In the genomic region with DNA sequence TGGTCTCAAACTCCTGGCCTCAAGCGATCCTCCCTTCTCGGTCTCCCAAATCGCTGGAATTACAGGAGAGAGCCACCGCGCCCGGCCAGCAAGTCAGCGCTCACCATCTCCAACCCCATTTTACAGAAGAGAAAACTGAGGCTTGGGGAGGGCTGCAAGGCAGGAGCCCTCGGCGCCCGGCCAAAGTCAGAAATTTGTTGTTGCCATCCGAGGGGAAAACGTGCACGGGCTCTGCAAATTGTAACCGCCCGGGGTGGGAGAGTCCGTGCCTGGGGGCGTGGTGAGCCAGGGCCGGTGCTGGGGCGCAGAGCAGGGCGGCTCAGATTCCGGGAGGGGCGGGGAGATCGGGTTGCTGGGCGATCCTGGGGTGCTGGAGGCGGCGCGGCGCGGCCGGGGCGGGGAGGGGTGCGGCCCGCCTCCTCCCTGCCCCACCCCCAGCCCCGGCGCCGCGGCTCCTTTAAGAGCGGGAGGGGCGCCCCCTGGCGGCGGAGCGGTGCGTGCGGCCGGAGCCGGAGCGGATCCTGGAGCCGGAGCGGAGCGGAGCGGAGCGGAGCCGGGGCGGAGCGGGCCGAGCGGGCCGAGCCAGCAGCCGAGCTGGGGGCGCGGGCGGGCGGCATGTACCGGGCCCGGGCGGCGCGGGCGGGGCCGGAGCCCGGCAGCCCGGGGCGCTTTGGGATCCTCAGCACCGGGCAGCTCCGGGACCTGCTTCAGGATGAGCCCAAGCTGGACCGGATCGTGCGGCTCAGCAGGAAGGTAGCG, we compare ENCODE assay signal across 8 cellular contexts. TPM values are rescaled to one million over a fixed set of nuclear protein-coding genes. Genes with fewer than 3 reads are reported as not detected.
DNase-seq lines count a peak whose midpoint lies in the region; ATAC-seq, FAIRE-seq and TF ChIP-seq lines count a peak whose summit lies in the region.

A gene with protein sequence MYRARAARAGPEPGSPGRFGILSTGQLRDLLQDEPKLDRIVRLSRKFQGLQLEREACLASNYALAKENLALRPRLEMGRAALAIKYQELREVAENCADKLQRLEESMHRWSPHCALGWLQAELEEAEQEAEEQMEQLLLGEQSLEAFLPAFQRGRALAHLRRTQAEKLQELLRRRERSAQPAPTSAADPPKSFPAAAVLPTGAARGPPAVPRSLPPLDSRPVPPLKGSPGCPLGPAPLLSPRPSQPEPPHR (plus strand): TSS at position 488 of the 759 bp plus-strand sequence. CDS start 128 bp downstream, at position 616.

- peaks cover 8% of the 10 kb centered on the region for H3K4me1 Mint-ChIP-seq in central memory CD8-positive, alpha-beta T cell

- no peaks in the 10 kb centered on the region for H3K27me3 ChIP-seq in kidney epithelial cell (ENCODE audit: control insufficient read depth, insufficient read depth, low read length)

- H3K4me3 ChIP-seq in A549 (peak within 1 kb of the TSS; percentile 90), kidney epithelial cell (ENCODE audit: low read depth, low read length) (peak within 1 kb of the TSS; percentile 62)

- peaks cover 7% of the 10 kb centered on the region for H3K9me3 ChIP-seq in A549

- H3K27ac Mint-ChIP-seq in central memory CD8-positive, alpha-beta T cell (ENCODE audit: low read depth), result peak within 1 kb of the TSS; percentile 72

- TF ChIP-seq POLR2A in A549 (IDR thresholded peaks at IDR 0.05; ENCODE audit: low read length), result no peak

- peak; percentile 82 to 91 for ATAC-seq in A549
- peak; percentile 93 for ATAC-seq in GM18511 (IDR thresholded peaks at IDR 0.05; ENCODE audit: unreplicated experiment)
- ATAC-seq in HG03064 (IDR thresholded peaks at IDR 0.05; ENCODE audit: low read depth, unreplicated experiment), result peak; percentile 88
- ATAC-seq in central memory CD8-positive, alpha-beta T cell (replicated peaks; ENCODE audit: extremely low read depth, poor library complexity, severe bottlenecking), result peak; percentile 90

- H3K27ac ChIP-seq in A549, result peak within 1 kb of the TSS; percentile 95

- peaks cover 37% of the 10 kb centered on the region for H3K27me3 Mint-ChIP-seq in central memory CD8-positive, alpha-beta T cell

- WGBS in A549 (ENCODE audit: missing lambda C conversion rate), result 4% methylated on average over 13 of the region's 79 CpGs

- TF ChIP-seq EP300 in A549 (IDR thresholded peaks at IDR 0.05), result no peak

- peak; percentile 71 to 94 for TF ChIP-seq RAD21 in A549 (conservative IDR thresholded peaks at IDR 0.05 in 1 of 2, IDR thresholded peaks at IDR 0.05 in 1 of 2)

- no peak for FAIRE-seq in A549 (lab: Jason Lieb, UNC)

- H3K4me1 ChIP-seq in A549, result peaks cover 18% of the 10 kb centered on the region; the same call in 2 of the 3 replicates

- peaks cover 3% of the 10 kb centered on the region for H3K36me3 Mint-ChIP-seq in central memory CD8-positive, alpha-beta T cell (ENCODE audit: insufficient read depth)

- H3K4me2 ChIP-seq in A549, result peak within 1 kb of the TSS; percentile 95

- POLR2A ChIA-PET in A549 (lab: Yijun Ruan, JAX), result interaction anchor here (1.0 kb wide), 1 partner anchor 55 kb away, joined by 5 read pairs; no protein-coding TSS in a partner anchor

- CTCF ChIA-PET in A549 (lab: Yijun Ruan, JAX), result interaction anchor here (0.6 to 9.1 kb wide), 42 partner anchors 9 to 129 kb away, joined by 3 to 86 read pairs (median 5); a partner anchor contains a TSS

- peak; percentile 85 to 89 for DNase-seq in A549 (ENCODE audit: low read depth in 1 of 2, low spot score in 1 of 2)
- DNase-seq in NCI-H2171 treated with DMSO at 0.1 percent for 48 hours (lab: John Stamatoyannopoulos, UW), result peak; percentile 85
- peak; percentile 88 for DNase-seq in activated CD4-positive, CD25-positive, alpha-beta regulatory T cell treated with anti-CD3 and anti-CD28 coated beads, Interleukin-2, amount 50 U/mL, for 16 hours (ENCODE audit: low read depth, low spot score)
- peak; percentile 86 to 92 for DNase-seq in central memory CD8-positive, alpha-beta T cell (ENCODE audit: low spot score in 2 of 2)
- peak; percentile 14 for DNase-seq in kidney epithelial cell (ENCODE audit: low read depth)
- DNase-seq in stimulated activated CD4-positive, alpha-beta T cell treated with anti-CD3 and anti-CD28 coated beads, Interleukin-15, amount 100 ng/mL, for 24 hours, result peak; percentile 94

- peak within 1 kb of the TSS; percentile 80 for H3K4me3 Mint-ChIP-seq in central memory CD8-positive, alpha-beta T cell

- no peaks in the 10 kb centered on the region for H3K9me3 Mint-ChIP-seq in central memory CD8-positive, alpha-beta T cell

- TF ChIP-seq CTCF in A549 (IDR thresholded peaks at IDR 0.05) (peak; percentile 97), kidney epithelial cell (IDR thresholded peaks at IDR 0.05; ENCODE audit: insufficient read depth, low read length, poor library complexity, severe bottlenecking) (peak; percentile 34)

- no peaks in the 10 kb centered on the region for H3K36me3 ChIP-seq in kidney epithelial cell (ENCODE audit: control insufficient read depth, insufficient read depth, low read length)

TF ChIP-seq in A549, 52 proteins besides CTCF, POLR2A, EP300 and RAD21 (continues in another document):
- TF ChIP-seq GATA3 (IDR thresholded peaks at IDR 0.05; ENCODE audit: borderline replicate concordance) (no peak; the same call in 1 of the 2 replicates), NFE2L2 (conservative IDR thresholded peaks at IDR 0.05; ENCODE audit: low read length) (no peak), HEYL (CRISPR knock-in tag; IDR thresholded peaks at IDR 0.05) (no peak), ZFP36 (IDR thresholded peaks at IDR 0.05; ENCODE audit: borderline replicate concordance, partially characterized antibody) (peak; percentile 56), HOXB13 (CRISPR knock-in tag; IDR thresholded peaks at IDR 0.05; ENCODE audit: low read depth) (no peak), CHD2 (IDR thresholded peaks at IDR 0.05; ENCODE audit: low read length, partially characterized antibody) (no peak), HOXB5 (CRISPR knock-in tag; IDR thresholded peaks at IDR 0.05) (no peak), MAFK (IDR thresholded peaks at IDR 0.05; ENCODE audit: partially characterized antibody) (no peak), RNF2 (IDR thresholded peaks at IDR 0.05; ENCODE audit: borderline replicate concordance, low read depth) (no peak), EHMT2 (IDR thresholded peaks at IDR 0.05; ENCODE audit: low read depth) (no peak), RFX5 (IDR thresholded peaks at IDR 0.05) (no peak), RARB (CRISPR knock-in tag; IDR thresholded peaks at IDR 0.05) (no peak), MAZ (IDR thresholded peaks at IDR 0.05; ENCODE audit: borderline replicate concordance, low read depth, low read length) (no peak), BHLHE40 (IDR thresholded peaks at IDR 0.05; ENCODE audit: low read depth, low read length) (no peak), MYC (IDR thresholded peaks at IDR 0.05; ENCODE audit: borderline replicate concordance, low read length) (no peak), HOXA7 (CRISPR knock-in tag; IDR thresholded peaks at IDR 0.05) (no peak)
- TF ChIP-seq, protein P1, sequence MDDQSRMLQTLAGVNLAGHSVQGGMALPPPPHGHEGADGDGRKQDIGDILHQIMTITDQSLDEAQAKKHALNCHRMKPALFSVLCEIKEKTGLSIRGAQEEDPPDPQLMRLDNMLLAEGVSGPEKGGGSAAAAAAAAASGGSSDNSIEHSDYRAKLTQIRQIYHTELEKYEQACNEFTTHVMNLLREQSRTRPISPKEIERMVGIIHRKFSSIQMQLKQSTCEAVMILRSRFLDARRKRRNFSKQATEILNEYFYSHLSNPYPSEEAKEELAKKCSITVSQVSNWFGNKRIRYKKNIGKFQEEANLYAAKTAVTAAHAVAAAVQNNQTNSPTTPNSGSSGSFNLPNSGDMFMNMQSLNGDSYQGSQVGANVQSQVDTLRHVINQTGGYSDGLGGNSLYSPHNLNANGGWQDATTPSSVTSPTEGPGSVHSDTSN (IDR thresholded peaks at IDR 0.05), result no peak
- TF ChIP-seq, protein P2, sequence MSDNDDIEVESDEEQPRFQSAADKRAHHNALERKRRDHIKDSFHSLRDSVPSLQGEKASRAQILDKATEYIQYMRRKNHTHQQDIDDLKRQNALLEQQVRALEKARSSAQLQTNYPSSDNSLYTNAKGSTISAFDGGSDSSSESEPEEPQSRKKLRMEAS (IDR thresholded peaks at IDR 0.05), result peak; percentile 50; the same call in 1 of the 2 replicates
- TF ChIP-seq, protein P3, sequence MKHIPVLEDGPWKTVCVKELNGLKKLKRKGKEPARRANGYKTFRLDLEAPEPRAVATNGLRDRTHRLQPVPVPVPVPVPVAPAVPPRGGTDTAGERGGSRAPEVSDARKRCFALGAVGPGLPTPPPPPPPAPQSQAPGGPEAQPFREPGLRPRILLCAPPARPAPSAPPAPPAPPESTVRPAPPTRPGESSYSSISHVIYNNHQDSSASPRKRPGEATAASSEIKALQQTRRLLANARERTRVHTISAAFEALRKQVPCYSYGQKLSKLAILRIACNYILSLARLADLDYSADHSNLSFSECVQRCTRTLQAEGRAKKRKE (CRISPR knock-in tag; IDR thresholded peaks at IDR 0.05; ENCODE audit: low read depth), result no peak

RNA-seq across cellular contexts. Expression of the gene that starts here (rescaled TPM):
- polyA plus RNA-seq in A549 (2011; rRNA removed) (3.3 and 3.8 TPM in 2 replicates), A549 (2017; fragmentation: RNase III; extraction: RNeasy Plus Mini Kit Qiagen cat#74134 plus additional on column Dnase treatment) (2.2 to 2.9 TPM (median 2.6 TPM) in 3 replicates)
- polyA plus RNA-seq in A549 (2012; cell fraction: cytosol; rRNA removed), result 3.2 and 4.5 TPM in 2 replicates
- 3.2 and 3.6 TPM in 2 replicates for polyA plus RNA-seq in A549 (2012; cell fraction: nucleus; rRNA removed)
- 2.1 and 3.3 TPM in 2 replicates for polyA minus RNA-seq in A549 (2011; rRNA and poly(A)+ RNA removed)
- total RNA-seq in kidney epithelial cell, result 9.0 and 12.2 TPM in 2 replicates

Comparison
In these comparisons a context has a peak if more than half of its experiments do, and no peak if none do; other contexts are left out.
1. Peak in every context shown above with its lines: DNase-seq, ATAC-seq, H3K4me3 ChIP-seq and H3K27ac ChIP-seq.
2. DNase-seq: peak in every context shown above with its lines; median percentile 94 in stimulated activated CD4-positive, alpha-beta T cell treated with anti-CD3 and anti-CD28 coated beads, Interleukin-15, amount 100 ng/mL, for 24 hours; 89 in central memory CD8-positive, alpha-beta T cell; 88 in activated CD4-positive, CD25-positive, alpha-beta regulatory T cell treated with anti-CD3 and anti-CD28 coated beads, Interleukin-2, amount 50 U/mL, for 16 hours; 87 in A549; 85 in NCI-H2171 treated with DMSO at 0.1 percent for 48 hours; 14 in kidney epithelial cell.